Comparison of ENCODE assay signal across 21 cellular contexts in the genomic region with DNA sequence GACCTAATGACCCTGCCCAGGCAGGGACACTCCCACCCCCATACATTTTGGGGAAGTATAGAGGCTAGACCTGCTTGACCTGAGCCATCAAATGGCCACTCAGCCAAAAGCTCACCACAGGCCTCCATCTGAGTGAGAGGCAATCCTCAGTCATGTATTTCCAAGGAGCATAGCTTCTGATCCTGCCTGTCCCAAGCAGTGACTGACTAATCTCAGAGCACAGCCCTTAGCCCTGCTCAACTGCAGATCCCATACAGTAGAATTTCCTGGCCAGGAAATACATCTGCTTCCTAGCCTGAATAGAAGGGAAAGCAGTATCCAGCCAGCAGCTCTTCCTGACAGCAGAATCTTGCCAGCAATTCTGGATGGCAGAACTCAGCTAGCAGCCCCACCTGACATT.
"Had no signal": no experiment of that assay in that cellular context is flagged by ENCODE, and none has a peak within 500 bp of the region (broad histone marks: within the 10 kb centered on the region; RNA-seq: fewer than 3 reads in every experiment).

No MANE protein-coding gene starts in this region.

- H3K4me1 Mint-ChIP-seq: activated naive CD4-positive, alpha-beta T cell treated with anti-CD3 and anti-CD28 coated beads, Interleukin-2, amount 10 ng/mL, durations not matched to agents 7 days and 5 days; stimulated activated memory B cell treated with anti-CD40 and anti-IgM and Interleukin-4, amounts not matched to agents 10 μg/mL and 1 μg/mL and 100 μg/mL, for 72 hours had no signal

- H3K4me1 ChIP-seq: right lobe of liver, stomach, suprapubic skin, transverse colon had no signal

- H3K9me3 ChIP-seq: mucosa of descending colon, right lobe of liver, suprapubic skin, transverse colon had no signal

- H3K4me3 ChIP-seq: hepatocyte, mucosa of descending colon, right lobe of liver, skin epidermis, stomach, suprapubic skin, transverse colon had no signal

- H3K27me3 ChIP-seq: hepatocyte, right lobe of liver, stomach, suprapubic skin, transverse colon had no signal

- DNase-seq: activated CD4-positive, alpha-beta memory T cell treated with anti-CD3 and anti-CD28 coated beads for 36 hours; activated CD4-positive, alpha-beta T cell treated with anti-CD3 and anti-CD28 coated beads for 48 hours; activated effector memory CD4-positive, alpha-beta T cell treated with Interleukin-2 at 50 U/mL for 16 hours; activated naive CD4-positive, alpha-beta T cell treated with anti-CD3 and anti-CD28 coated beads, Interleukin-2, amount 10 ng/mL, durations not matched to agents 7 days and 5 days; activated T-cell treated with anti-CD3 and anti-CD28 coated beads, Interleukin-2, amount 50 U/mL, for 48 hours; amygdala; effector CD8-positive, alpha-beta T cell; foreskin melanocyte; glutamatergic neuron; mucosa of descending colon; nephron progenitor cell; occipital lobe; right lobe of liver; stimulated activated CD4-positive, alpha-beta T cell treated with anti-CD3 and anti-CD28 coated beads, Interleukin-2, amount 100 ng/mL, for 24 hours; stomach; transverse colon had no signal

- H3K4me3 Mint-ChIP-seq: activated CD4-positive, alpha-beta memory T cell treated with anti-CD3 and anti-CD28 coated beads for 36 hours; activated naive CD4-positive, alpha-beta T cell treated with anti-CD3 and anti-CD28 coated beads, Interleukin-2, amount 10 ng/mL, durations not matched to agents 7 days and 5 days; nephron progenitor cell; stimulated activated memory B cell treated with anti-CD40 and anti-IgM and Interleukin-4, amounts not matched to agents 10 μg/mL and 1 μg/mL and 100 μg/mL, for 72 hours; T-helper 1 cell treated with Interleukin-12 subunit alpha and Interleukin-12 subunit beta and Interleukin-4 antibody, amounts not matched to agents 30 μg/mL and 1 μg/mL, for 36 hours had no signal

- H3K36me3 ChIP-seq: right lobe of liver, stomach, suprapubic skin, transverse colon had no signal

- H3K27ac Mint-ChIP-seq: activated CD4-positive, alpha-beta memory T cell treated with anti-CD3 and anti-CD28 coated beads for 36 hours; activated naive CD4-positive, alpha-beta T cell treated with anti-CD3 and anti-CD28 coated beads, Interleukin-2, amount 10 ng/mL, durations not matched to agents 7 days and 5 days; nephron progenitor cell; stimulated activated memory B cell treated with anti-CD40 and anti-IgM and Interleukin-4, amounts not matched to agents 10 μg/mL and 1 μg/mL and 100 μg/mL, for 72 hours; T-helper 1 cell treated with Interleukin-12 subunit alpha and Interleukin-12 subunit beta and Interleukin-4 antibody, amounts not matched to agents 30 μg/mL and 1 μg/mL, for 36 hours had no signal

- H3K36me3 Mint-ChIP-seq: activated CD4-positive, alpha-beta memory T cell treated with anti-CD3 and anti-CD28 coated beads for 36 hours; activated naive CD4-positive, alpha-beta T cell treated with anti-CD3 and anti-CD28 coated beads, Interleukin-2, amount 10 ng/mL, durations not matched to agents 7 days and 5 days; stimulated activated memory B cell treated with anti-CD40 and anti-IgM and Interleukin-4, amounts not matched to agents 10 μg/mL and 1 μg/mL and 100 μg/mL, for 72 hours had no signal

- H3K27me3 Mint-ChIP-seq: activated CD4-positive, alpha-beta memory T cell treated with anti-CD3 and anti-CD28 coated beads for 36 hours; activated naive CD4-positive, alpha-beta T cell treated with anti-CD3 and anti-CD28 coated beads, Interleukin-2, amount 10 ng/mL, durations not matched to agents 7 days and 5 days; stimulated activated memory B cell treated with anti-CD40 and anti-IgM and Interleukin-4, amounts not matched to agents 10 μg/mL and 1 μg/mL and 100 μg/mL, for 72 hours had no signal

- H3K27ac ChIP-seq: hepatocyte, right lobe of liver, skin epidermis, stomach, suprapubic skin, transverse colon had no signal

- ATAC-seq: mucosa of descending colon; right lobe of liver; stimulated activated memory B cell treated with anti-CD40 and anti-IgM and Interleukin-4, amounts not matched to agents 10 μg/mL and 1 μg/mL and 100 μg/mL, for 72 hours had no signal
